Comparison of ENCODE assay signal across 8 cellular contexts in genomic region chr1:165592945-165593823, GRCh38. TPM values are rescaled to one million over a fixed set of nuclear protein-coding genes. Genes with fewer than 3 reads are reported as not detected.
DNase-seq lines count a peak whose midpoint lies in the region; ATAC-seq and TF ChIP-seq lines count a peak whose summit lies in the region.

No MANE protein-coding gene starts in this region.

- H3K27ac ChIP-seq in Peyer's patch (no peak overlapping the region), neutrophil (no peak overlapping the region), suprapubic skin (no peak overlapping the region)

- no peaks in the 10 kb centered on the region for H3K36me3 ChIP-seq in Peyer's patch
- no peaks in the 10 kb centered on the region for H3K36me3 ChIP-seq in neutrophil
- H3K36me3 ChIP-seq in suprapubic skin, result no peaks in the 10 kb centered on the region

- no peak overlapping the region for H3K4me3 ChIP-seq in Peyer's patch
- H3K4me3 ChIP-seq in fibroblast of mammary gland (ENCODE audit: control insufficient read depth, low read depth, low read length), result no peak overlapping the region
- no peak overlapping the region for H3K4me3 ChIP-seq in neutrophil (ENCODE audit: low read depth in 1 of 2, low read length in 1 of 2)
- no peak overlapping the region for H3K4me3 ChIP-seq in suprapubic skin

- 1% methylated on average over 10 of the region's 10 CpGs for WGBS in suprapubic skin

- TF ChIP-seq POLR2A in Peyer's patch (IDR thresholded peaks at IDR 0.05), result no peak
- no peak for TF ChIP-seq POLR2A in suprapubic skin (IDR thresholded peaks at IDR 0.05)

- H3K27me3 ChIP-seq in Peyer's patch (peaks cover 0 to 4% of the 10 kb centered on the region in 2 donors), neutrophil (peaks cover 94% of the 10 kb centered on the region), suprapubic skin (peaks cover 4% of the 10 kb centered on the region)

- TF ChIP-seq CTCF in GM13976 (IDR thresholded peaks at IDR 0.05; ENCODE audit: borderline replicate concordance, control extremely low read depth, extremely low read depth, insufficient read depth, missing control alignments), result peak; percentile 80
- peak; percentile 87 to 97 (median 96) for TF ChIP-seq CTCF in Peyer's patch (IDR thresholded peaks at IDR 0.05)
- peak; percentile 90 for TF ChIP-seq CTCF in fibroblast of mammary gland (conservative IDR thresholded peaks at IDR 0.05; ENCODE audit: control insufficient read depth, insufficient read depth, low read depth, low read length)
- TF ChIP-seq CTCF in neutrophil (IDR thresholded peaks at IDR 0.05), result peak; percentile 88
- TF ChIP-seq CTCF in suprapubic skin (IDR thresholded peaks at IDR 0.05), result peak; percentile 86 to 97

- DNase-seq in GM13976 (ENCODE audit: low spot score), result peak; percentile 60
- peak; percentile 61 for DNase-seq in KG1 (lab: John Stamatoyannopoulos, UW)
- peak in 2 of 3 donors; percentile 77 to 91 for DNase-seq in Peyer's patch
- DNase-seq in activated T-cell treated with anti-CD3 and anti-CD28 coated beads, Interleukin-2, amount 50 U/mL, for 48 hours, result peak; percentile 78 to 82
- DNase-seq in fibroblast of mammary gland (ENCODE audit: low read depth), result peak; percentile 81
- peak; percentile 81 to 85 for DNase-seq in suprapubic skin (ENCODE audit: low spot score in 2 of 2)

- ATAC-seq in GM18861 (IDR thresholded peaks at IDR 0.05; ENCODE audit: unreplicated experiment), result no peak

- no peak for TF ChIP-seq EP300 in suprapubic skin (IDR thresholded peaks at IDR 0.05)

- H3K4me1 ChIP-seq in Peyer's patch (no peaks in the 10 kb centered on the region), neutrophil (ENCODE audit: control insufficient read depth in 1 of 2, insufficient read depth in 1 of 2, low read depth in 1 of 2, low read length in 1 of 2) (peaks cover 9 to 10% of the 10 kb centered on the region in 2 experiments), suprapubic skin (peaks cover 11% of the 10 kb centered on the region)

- no peaks in the 10 kb centered on the region for H3K9me3 ChIP-seq in Peyer's patch
- no peaks in the 10 kb centered on the region for H3K9me3 ChIP-seq in neutrophil
- H3K9me3 ChIP-seq in suprapubic skin, result no peaks in the 10 kb centered on the region

- in situ Hi-C loops in GM13976 (cut with MboI; ENCODE audit: low sequenced_read_pairs, unreplicated experiment), result no loop called here

RNA-seq across cellular contexts. Expression of gene MGST3, which starts 37.9 kb away (rescaled TPM):
- total RNA-seq in Peyer's patch (100 to 1,000 TPM in 3 of 4 donors, 10 to 100 TPM in 1; 47.0 to 513 (median 407) TPM), suprapubic skin (100 to 1,000 TPM; 111 to 178 (median 135) TPM)

RNA-seq across cellular contexts. Expression of gene LRRC52, which starts 49.4 kb away (rescaled TPM):
- total RNA-seq in Peyer's patch (not detected), suprapubic skin (not detected)
